Comparison of ENCODE assay signal across 18 cellular contexts in genomic region chr16:49494386-49495150, GRCh38.
DNase-seq lines count a peak whose midpoint lies in the region; ATAC-seq and TF ChIP-seq lines count a peak whose summit lies in the region.
"Had no signal": no experiment of that assay in that cellular context is flagged by ENCODE, and none has a peak within 500 bp of the region (broad histone marks: within the 10 kb centered on the region; RNA-seq: fewer than 3 reads in every experiment).

No MANE protein-coding gene starts in this region.

- DNase-seq in DND-41 (no peak), activated B cell treated with CpG ODN at 0.5 μM for 24 hours (peak; percentile 12), lower lobe of right lung (peak; percentile 17), suprapubic skin (ENCODE audit: low spot score in 2 of 2) (peak; percentile 44 to 47), HK-2 (ENCODE audit: unreplicated experiment) (no peak), islet precursor cell (no peak)
- DNase-seq: COR-L47, GDM1, H9, NCI-H1417, NCI-H187, NCI-H2107, NCI-H226, NCI-H524 treated with DMSO at 0.1 percent for 48 hours, PC-9 had no signal

- H3K36me3 ChIP-seq in DND-41 (ENCODE audit: insufficient read depth, low read length) (no peaks in the 10 kb centered on the region), lower lobe of right lung (no peaks in the 10 kb centered on the region), suprapubic skin (no peaks in the 10 kb centered on the region)
- H3K36me3 ChIP-seq: SJSA1 had no signal

- peaks cover 21% of the 10 kb centered on the region for H3K4me1 ChIP-seq in DND-41 (ENCODE audit: insufficient read depth, low read length)
- H3K4me1 ChIP-seq in lower lobe of right lung: peaks cover 11% of the 10 kb centered on the region
- H3K4me1 ChIP-seq in suprapubic skin: peaks cover 14% of the 10 kb centered on the region

- ATAC-seq in DND-41 (ENCODE audit: insufficient read depth, low read depth) (peak; percentile 47), activated B cell treated with CpG ODN at 0.5 μM for 24 hours (ENCODE audit: low read depth) (no peak), lower lobe of right lung (no peak), HG02852 (IDR thresholded peaks at IDR 0.05; ENCODE audit: unreplicated experiment) (no peak)

- no peak overlapping the region for H3K4me3 ChIP-seq in DND-41 (ENCODE audit: low read depth in 1 of 2, low read length in 2 of 2)
- no peak overlapping the region for H3K4me3 ChIP-seq in lower lobe of right lung
- H3K4me3 ChIP-seq in suprapubic skin: no peak overlapping the region
- H3K4me3 ChIP-seq: PC-9, SJSA1 had no signal

- H4K20me1 ChIP-seq in DND-41 (ENCODE audit: insufficient read depth, low read length): no peaks in the 10 kb centered on the region

- H3K4me1 Mint-ChIP-seq in activated B cell treated with CpG ODN at 0.5 μM for 24 hours: no peaks in the 10 kb centered on the region

- H3K36me3 Mint-ChIP-seq in activated B cell treated with CpG ODN at 0.5 μM for 24 hours (ENCODE audit: low read depth): no peaks in the 10 kb centered on the region

- intact Hi-C loops in activated B cell treated with CpG ODN at 0.5 μM for 24 hours (cut with micrococcal nuclease): no loop called here
- intact Hi-C loops in lower lobe of right lung (cut with DNase I): no loop called here

- no peaks in the 10 kb centered on the region for H3K9me3 Mint-ChIP-seq in activated B cell treated with CpG ODN at 0.5 μM for 24 hours
- H3K9me3 Mint-ChIP-seq: H9 had no signal

- 77% methylated on average over 9 of the region's 10 CpGs for WGBS in suprapubic skin

- H3K4me2 ChIP-seq in DND-41 (ENCODE audit: insufficient read depth, low read length): no peak overlapping the region
- H3K4me2 ChIP-seq: KMS-11, PC-9 had no signal

- TF ChIP-seq POLR2A in suprapubic skin (IDR thresholded peaks at IDR 0.05): no peak

- no peaks in the 10 kb centered on the region for H3K9me3 ChIP-seq in DND-41 (ENCODE audit: insufficient read depth, low read length, severe bottlenecking)
- H3K9me3 ChIP-seq in lower lobe of right lung: no peaks in the 10 kb centered on the region
- H3K9me3 ChIP-seq in suprapubic skin: no peaks in the 10 kb centered on the region
- H3K9me3 ChIP-seq: SJSA1 had no signal

- CTCF ChIA-PET in activated B cell treated with CpG ODN at 0.5 μM for 24 hours (lab: Charles Lee): no interaction called here

- H3K27me3 ChIP-seq in DND-41 (ENCODE audit: insufficient read depth, low read length, poor library complexity): no peaks in the 10 kb centered on the region
- H3K27me3 ChIP-seq in lower lobe of right lung (ENCODE audit: low read depth): no peaks in the 10 kb centered on the region
- H3K27me3 ChIP-seq in suprapubic skin: no peaks in the 10 kb centered on the region
- H3K27me3 ChIP-seq: SJSA1 had no signal

- 0 out of 2 replicates have a peak overlapping the region, but pooled peaks have one; percentile 2 for H3K9ac ChIP-seq in DND-41 (ENCODE audit: low read depth, low read length)
- H3K9ac ChIP-seq: KMS-11 had no signal

- POLR2A ChIA-PET in activated B cell treated with CpG ODN at 0.5 μM for 24 hours (lab: Charles Lee): interaction anchor here (0.6 kb wide), 1 partner anchor 31 kb away, joined by 3 read pairs; no protein-coding TSS in a partner anchor

- TF ChIP-seq EP300 in suprapubic skin (IDR thresholded peaks at IDR 0.05): no peak

- peaks cover 9% of the 10 kb centered on the region for H3K27me3 Mint-ChIP-seq in activated B cell treated with CpG ODN at 0.5 μM for 24 hours

- no peak for TF ChIP-seq CTCF in DND-41 (IDR thresholded peaks at IDR 0.05; ENCODE audit: borderline replicate concordance, extremely low read depth, low read length, poor library complexity, severe bottlenecking)
- TF ChIP-seq CTCF in activated B cell treated with CpG ODN at 0.5 μM for 24 hours (IDR thresholded peaks at IDR 0.05): no peak
- TF ChIP-seq CTCF in lower lobe of right lung (IDR thresholded peaks at IDR 0.05): no peak
- TF ChIP-seq CTCF in suprapubic skin (IDR thresholded peaks at IDR 0.05): no peak

- H3K79me2 ChIP-seq in DND-41 (ENCODE audit: insufficient read depth, low read length): no peaks in the 10 kb centered on the region

- no peak overlapping the region for H3K27ac Mint-ChIP-seq in activated B cell treated with CpG ODN at 0.5 μM for 24 hours

- no peak overlapping the region for H3K4me3 Mint-ChIP-seq in activated B cell treated with CpG ODN at 0.5 μM for 24 hours
- H3K4me3 Mint-ChIP-seq: H9 had no signal

- H3K27ac ChIP-seq in DND-41 (ENCODE audit: low read length): peak overlapping the region; percentile 63
- H3K27ac ChIP-seq in lower lobe of right lung: no peak overlapping the region
- H3K27ac ChIP-seq in suprapubic skin: no peak overlapping the region
- H3K27ac ChIP-seq: KMS-11, PC-9, SJSA1 had no signal

- no peak overlapping the region for H2AFZ ChIP-seq in DND-41 (ENCODE audit: low read depth, low read length)
- H2AFZ ChIP-seq: PC-9 had no signal

Comparison
In these comparisons a context has a peak if more than half of its experiments do, and no peak if none do; other contexts are left out.
1. DNase-seq: peak in activated B cell treated with CpG ODN at 0.5 μM for 24 hours (single experiment), lower lobe of right lung (single experiment) and suprapubic skin (2 of 2); none in DND-41 (single experiment), HK-2 (single experiment) and islet precursor cell (single experiment).